ENCODE assay signal across 8 cellular contexts in the genomic region with DNA sequence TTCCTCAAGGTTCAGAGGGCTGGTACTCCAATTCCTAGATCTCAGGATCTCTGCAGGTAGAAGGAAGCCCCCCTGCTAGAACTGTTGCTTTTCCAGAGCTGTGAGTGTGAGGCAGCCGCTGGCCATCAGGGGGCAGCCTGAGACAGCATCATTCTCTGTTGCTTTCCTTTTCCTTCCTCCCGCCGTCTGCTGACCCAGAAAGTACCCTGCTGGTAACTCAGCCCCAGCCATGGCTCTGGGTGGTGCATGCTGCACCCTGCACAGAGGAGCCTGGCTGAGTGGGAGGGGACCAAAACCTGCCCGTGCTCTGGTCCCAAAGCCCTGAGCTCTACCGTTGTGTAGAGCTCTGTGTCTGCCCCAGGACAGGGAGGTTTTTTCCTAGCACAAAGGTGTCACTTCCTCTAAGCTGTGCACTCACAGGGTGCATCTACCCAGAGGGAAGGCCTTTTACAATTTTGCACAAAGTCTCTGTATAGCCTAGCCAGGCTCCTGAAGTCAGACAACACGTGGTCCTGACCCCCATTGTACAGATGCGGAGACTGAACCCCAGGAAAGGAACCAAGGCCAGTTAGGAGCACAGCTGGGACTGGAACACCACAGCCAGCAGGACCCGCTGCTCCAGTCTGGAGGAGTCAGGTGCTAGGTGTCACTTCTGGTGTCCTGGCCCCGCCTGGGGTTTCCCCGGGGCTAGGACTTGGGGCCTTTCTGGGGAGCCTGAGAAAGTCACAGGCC. TPM values are rescaled to one million over a fixed set of nuclear protein-coding genes. Genes with fewer than 3 reads are reported as not detected.
DNase-seq lines count a peak whose midpoint lies in the region; ATAC-seq, FAIRE-seq and TF ChIP-seq lines count a peak whose summit lies in the region.

No MANE protein-coding gene starts in this region.

- intact Hi-C loops in mucosa of descending colon (cut with DNase I, micrococcal nuclease), result loop anchor here (2.0 to 10.0 kb wide), 3 partner anchors 108 to 278 kb away; no protein-coding TSS in a partner anchor

- peaks cover 5% of the 10 kb centered on the region for H3K27me3 ChIP-seq in NT2/D1 (ENCODE audit: insufficient read depth, insufficient read length)
- peaks cover under 1 to 17% (median 13%) of the 10 kb centered on the region in 4 experiments for H3K27me3 ChIP-seq in H1 (replicated peaks in 1 of 4; ENCODE audit: control insufficient read depth in 3 of 4, extremely low read depth in 1 of 4, insufficient read depth in 3 of 4, low read length in 3 of 4)

- H4K5ac ChIP-seq in H1 (ENCODE audit: insufficient read length, low read depth, low read length), result no peak overlapping the region

- H3K4me1 ChIP-seq in NT2/D1 (ENCODE audit: insufficient read depth, insufficient read length) (peaks cover 10% of the 10 kb centered on the region), H1 (replicated peaks in 1 of 4; ENCODE audit: control insufficient read depth in 3 of 4, insufficient read depth in 4 of 4, low read length in 3 of 4) (peaks cover 0 to 9% (median 4%) of the 10 kb centered on the region in 4 experiments; a peak in 5 of 7 replicates), mucosa of descending colon (ENCODE audit: low read depth) (peaks cover 14% of the 10 kb centered on the region)

- peak overlapping the region; percentile 38; the same call in 1 of the 2 replicates for H3K18ac ChIP-seq in H1 (ENCODE audit: extremely low read depth, low read length)

- H3K4ac ChIP-seq in H1 (replicated peaks; ENCODE audit: insufficient read length, low read depth, low read length), result peak overlapping the region; percentile 82

- no peak overlapping the region for H2BK5ac ChIP-seq in H1 (ENCODE audit: low read depth, low read length)

- peak; percentile 62 for FAIRE-seq in H1 (lab: Jason Lieb, UNC)

- no peak overlapping the region for H3K4me3 ChIP-seq in NT2/D1 (ENCODE audit: insufficient read length, low read depth)
- H3K4me3 ChIP-seq in H1 (ENCODE audit: extremely low read depth in 1 of 4, insufficient read depth in 2 of 4, low read depth in 3 of 4, low read length in 4 of 4), result no peak overlapping the region
- no peak overlapping the region for H3K4me3 ChIP-seq in mucosa of descending colon

- no peak overlapping the region for H2BK120ac ChIP-seq in H1 (replicated peaks; ENCODE audit: low read depth, low read length)

- H3K23me2 ChIP-seq in H1 (ENCODE audit: low read depth, low read length), result peaks cover 2% of the 10 kb centered on the region; the same call in 1 of the 2 replicates

- POLR2A ChIA-PET in H1 (lab: Charles Lee; ENCODE audit: partially characterized antibody), result interaction anchor here (1.0 to 2.6 kb wide), 7 partner anchors 18 to 128 kb away, joined by 3 to 7 read pairs (median 4); no protein-coding TSS in a partner anchor

- H2AFZ ChIP-seq in H1 (ENCODE audit: low read length), result peak overlapping the region; percentile 43; the same call in 1 of the 2 replicates

- peak overlapping the region; percentile 27 for H3K9ac ChIP-seq in NT2/D1 (ENCODE audit: insufficient read length, low read depth)
- no peak overlapping the region for H3K9ac ChIP-seq in H1 (replicated peaks in 1 of 4; ENCODE audit: extremely low read depth in 1 of 4, low read depth in 3 of 4, low read length in 3 of 4)

- peaks cover 1 to 4% of the 10 kb centered on the region in 2 experiments for H4K20me1 ChIP-seq in H1 (replicated peaks in 1 of 2; ENCODE audit: control insufficient read depth in 1 of 2, insufficient read depth in 2 of 2, low read length in 2 of 2)

- no peak overlapping the region for H3K14ac ChIP-seq in H1 (ENCODE audit: insufficient read length)

- H3K36me3 ChIP-seq in NT2/D1 (ENCODE audit: insufficient read depth, insufficient read length, low read length) (no peaks in the 10 kb centered on the region), H1 (ENCODE audit: control insufficient read depth in 2 of 4, insufficient read depth in 4 of 4, low read length in 3 of 4) (no peaks in the 10 kb centered on the region), mucosa of descending colon (ENCODE audit: low read depth) (no peaks in the 10 kb centered on the region)

- no peak overlapping the region for H2AK5ac ChIP-seq in H1 (ENCODE audit: low read depth, low read length)

- peak; percentile 98 to 99 for TF ChIP-seq RAD21 in H1 (IDR thresholded peaks at IDR 0.05 in 1 of 2, conservative IDR thresholded peaks at IDR 0.05 in 1 of 2; ENCODE audit: low read depth in 2 of 2, low read length in 2 of 2)

- 0 out of 2 replicates have a peak overlapping the region, but pooled peaks have one; percentile 81 for H2BK15ac ChIP-seq in H1 (ENCODE audit: low read length)

- no peak overlapping the region for H4K91ac ChIP-seq in H1 (replicated peaks; ENCODE audit: insufficient read length, low read length)

- TF ChIP-seq CTCF in H1 (IDR thresholded peaks at IDR 0.05; ENCODE audit: control extremely low read depth in 1 of 3, insufficient read depth in 1 of 3, low read depth in 1 of 3, low read length in 3 of 3) (peak; percentile 94 to 99 (median 97)), mucosa of descending colon (IDR thresholded peaks at IDR 0.05) (peak; percentile 69)

- no peak; a peak in 1 of 3 replicates for TF ChIP-seq EP300 in H1 (IDR thresholded peaks at IDR 0.05; ENCODE audit: borderline replicate concordance in 1 of 2, low read depth in 2 of 2, low read length in 2 of 2)

- peak overlapping the region; percentile 75; the same call in 1 of the 2 replicates for H2BK20ac ChIP-seq in H1 (ENCODE audit: low read length)

- H3K79me1 ChIP-seq in H1 (ENCODE audit: low read depth, low read length), result no peaks in the 10 kb centered on the region

- no peaks in the 10 kb centered on the region for H3K79me2 ChIP-seq in H1 (ENCODE audit: control insufficient read depth in 1 of 2, insufficient read depth in 2 of 2, low read length in 2 of 2)

- 40% methylated on average over 10 of the region's 10 CpGs; no CpG with 5 or more reads in 1 of the 2 experiments for WGBS in H1 (ENCODE audit: extremely low coverage in 1 of 2, insufficient coverage in 1 of 2, insufficient read length in 1 of 2, insufficient replicate concordance in 2 of 2, low coverage in 1 of 2, low lambda C conversion rate in 2 of 2, missing lambda C conversion rate in 1 of 2), 2 experiments

- no peak for TF ChIP-seq POLR2A in H1 (IDR thresholded peaks at IDR 0.05; ENCODE audit: control extremely low read depth in 1 of 2, low read depth in 2 of 2, low read length in 2 of 2)

- CTCF ChIA-PET in H1 (lab: Charles Lee; ENCODE audit: partially characterized antibody), result interaction anchor here (0.5 to 21.9 kb wide), 34 partner anchors 10 to 404 kb away, joined by 3 to 569 read pairs (median 4); partner anchors contain the start of genes EPHA2, HSPB7 and NECAP2

- H3K23ac ChIP-seq in H1 (ENCODE audit: insufficient read length), result no peak overlapping the region

- ATAC-seq in mucosa of descending colon (peak; percentile 74), GM18861 (IDR thresholded peaks at IDR 0.05; ENCODE audit: unreplicated experiment) (no peak)

- H3K56ac ChIP-seq in H1 (replicated peaks; ENCODE audit: insufficient read length, low read depth, low read length), result no peak overlapping the region

- DNase-seq in GM03348 (ENCODE audit: low spot score) (peak; percentile 89), HuH-7.5 (ENCODE audit: low spot score) (peak; percentile 63), NT2/D1 (ENCODE audit: low read depth, low spot score) (peak; percentile 28), H1 (ENCODE audit: low read depth in 1 of 2, low spot score in 2 of 2) (peak; percentile 62 to 92), mucosa of descending colon (peak; percentile 76 to 91 (median 86))
- DNase-seq in activated CD8-positive, alpha-beta memory T cell treated with anti-CD3 and anti-CD28 coated beads, Interleukin-2, amount 50 U/mL, for 1 hour (ENCODE audit: extremely low read depth), result peak; percentile 28
- peak; percentile 42 to 55 for DNase-seq in stimulated activated CD8-positive, alpha-beta memory T cell treated with anti-CD3 and anti-CD28 coated beads, Interleukin-4, amount 100 ng/mL, for 1 hour (ENCODE audit: low read depth in 2 of 2, low spot score in 1 of 2)

- peak overlapping the region; percentile 68; the same call in 1 of the 2 replicates for H2BK12ac ChIP-seq in H1 (ENCODE audit: low read depth, low read length)

- no peaks in the 10 kb centered on the region for H3K9me3 ChIP-seq in NT2/D1 (ENCODE audit: insufficient read depth, low read length)
- H3K9me3 ChIP-seq in H1 (ENCODE audit: insufficient read depth in 2 of 2, low read depth in 1 of 2, low read length in 1 of 2), result no peaks in the 10 kb centered on the region
- H3K9me3 ChIP-seq in mucosa of descending colon, result no peaks in the 10 kb centered on the region

- H3K27ac ChIP-seq in H1 (ENCODE audit: low read depth, low read length), result no peak overlapping the region

- H3K4me2 ChIP-seq in H1 (ENCODE audit: insufficient read depth in 1 of 2, low read depth in 2 of 2, low read length in 2 of 2), result no peak overlapping the region

- no peak overlapping the region for H4K8ac ChIP-seq in H1 (ENCODE audit: extremely low read depth, insufficient read depth, low read length)

RNA-seq across cellular contexts. Expression of gene FAM131C, which starts 5.6 kb away (rescaled TPM):
- 0.25 and 0.78 TPM in 2 replicates for total RNA-seq in H1 (2021; fragmentation: NEBNext Ultra II Directional; extraction: Animal tissue kit (Norgen Biotek cat#: 25700))
- 0.73 and 1.6 TPM in 2 replicates for polyA plus RNA-seq in H1 (2011; rRNA removed)
- polyA plus RNA-seq in H1 (2011; cell fraction: cytosol; rRNA removed), result 0.54 TPM
- 1.4 TPM for polyA plus RNA-seq in H1 (2011; cell fraction: nucleus; rRNA removed)
- polyA plus RNA-seq in H1 (2012, experiment 1 of 2), result 0.33 to 1.4 TPM (median 1.1 TPM) in 4 replicates
- 0.76 TPM for polyA plus RNA-seq in H1 (2012, experiment 2 of 2)
- polyA plus RNA-seq in H1 (2013, experiment 1 of 2), result 0.85 TPM
- polyA plus RNA-seq in H1 (2013, experiment 2 of 2), result 0.92 TPM
- 0.22 and 0.46 TPM in 2 replicates for polyA minus RNA-seq in H1 (2011; rRNA and poly(A)+ RNA removed)
- 0.88 TPM for polyA minus RNA-seq in H1 (2011; cell fraction: cytosol; rRNA and poly(A)+ RNA removed)
- polyA minus RNA-seq in H1 (2011; cell fraction: nucleus; rRNA and poly(A)+ RNA removed), result 1.2 TPM
- 1 to 10 TPM in 1 of 3 donors, not detected in 2; 3.5 TPM for total RNA-seq in mucosa of descending colon

RNA-seq across cellular contexts. Expression of gene CLCNKB, which starts 35.5 kb away (rescaled TPM):
- total RNA-seq in H1 (2021; fragmentation: NEBNext Ultra II Directional; extraction: Animal tissue kit (Norgen Biotek cat#: 25700)), result 1.2 and 1.4 TPM in 2 replicates
- 3.5 and 5.7 TPM in 2 replicates for polyA plus RNA-seq in H1 (2011; rRNA removed)
- polyA plus RNA-seq in H1 (2011; cell fraction: cytosol; rRNA removed), result 4.0 TPM
- 14.0 TPM for polyA plus RNA-seq in H1 (2011; cell fraction: nucleus; rRNA removed)
- 1.8 to 3.3 TPM (median 2.4 TPM) in 4 replicates for polyA plus RNA-seq in H1 (2012, experiment 1 of 2)
- 1.6 TPM for polyA plus RNA-seq in H1 (2012, experiment 2 of 2)
- polyA plus RNA-seq in H1 (2013, experiment 1 of 2), result 2.6 TPM
- 2.0 TPM for polyA plus RNA-seq in H1 (2013, experiment 2 of 2)
- 1.4 and 3.3 TPM in 2 replicates for polyA minus RNA-seq in H1 (2011; rRNA and poly(A)+ RNA removed)
- 1.8 TPM for polyA minus RNA-seq in H1 (2011; cell fraction: cytosol; rRNA and poly(A)+ RNA removed)
- 2.1 TPM for polyA minus RNA-seq in H1 (2011; cell fraction: nucleus; rRNA and poly(A)+ RNA removed)
- total RNA-seq in mucosa of descending colon, result 1 to 10 TPM in 1 of 3 donors, not detected in 2; 1.2 TPM

RNA-seq across cellular contexts. Expression of gene CLCNKA, which starts 57.3 kb away (rescaled TPM):
- 0.95 and 1.3 TPM in 2 replicates for total RNA-seq in H1 (2021; fragmentation: NEBNext Ultra II Directional; extraction: Animal tissue kit (Norgen Biotek cat#: 25700))
- 2.0 and 3.9 TPM in 2 replicates for polyA plus RNA-seq in H1 (2011; rRNA removed)
- 2.8 TPM for polyA plus RNA-seq in H1 (2011; cell fraction: cytosol; rRNA removed)
- 22.4 TPM for polyA plus RNA-seq in H1 (2011; cell fraction: nucleus; rRNA removed)
- polyA plus RNA-seq in H1 (2012, experiment 1 of 2), result 0.77 to 2.4 TPM (median 0.99 TPM) in 4 replicates
- 0.42 TPM for polyA plus RNA-seq in H1 (2012, experiment 2 of 2)
- polyA plus RNA-seq in H1 (2013, experiment 1 of 2), result 1.6 TPM
- polyA plus RNA-seq in H1 (2013, experiment 2 of 2), result 1.5 TPM
- 0.80 and 1.0 TPM in 2 replicates for polyA minus RNA-seq in H1 (2011; rRNA and poly(A)+ RNA removed)
- polyA minus RNA-seq in H1 (2011; cell fraction: cytosol; rRNA and poly(A)+ RNA removed), result not detected
- 2.7 TPM for polyA minus RNA-seq in H1 (2011; cell fraction: nucleus; rRNA and poly(A)+ RNA removed)
- total RNA-seq in mucosa of descending colon, result 1 to 10 TPM in 2 of 3 donors, not detected in 1; 1.3 to 3.4 TPM

Comparison
In these comparisons a context has a peak if more than half of its experiments do, and no peak if none do; other contexts are left out.
1. DNase-seq: peak in every context shown above with its lines; median percentile 89 in GM03348; 86 in mucosa of descending colon; 77 in H1; 63 in HuH-7.5; 48 in stimulated activated CD8-positive, alpha-beta memory T cell treated with anti-CD3 and anti-CD28 coated beads, Interleukin-4, amount 100 ng/mL, for 1 hour; 28 in NT2/D1; 28 in activated CD8-positive, alpha-beta memory T cell treated with anti-CD3 and anti-CD28 coated beads, Interleukin-2, amount 50 U/mL, for 1 hour.